In the genomic region with DNA sequence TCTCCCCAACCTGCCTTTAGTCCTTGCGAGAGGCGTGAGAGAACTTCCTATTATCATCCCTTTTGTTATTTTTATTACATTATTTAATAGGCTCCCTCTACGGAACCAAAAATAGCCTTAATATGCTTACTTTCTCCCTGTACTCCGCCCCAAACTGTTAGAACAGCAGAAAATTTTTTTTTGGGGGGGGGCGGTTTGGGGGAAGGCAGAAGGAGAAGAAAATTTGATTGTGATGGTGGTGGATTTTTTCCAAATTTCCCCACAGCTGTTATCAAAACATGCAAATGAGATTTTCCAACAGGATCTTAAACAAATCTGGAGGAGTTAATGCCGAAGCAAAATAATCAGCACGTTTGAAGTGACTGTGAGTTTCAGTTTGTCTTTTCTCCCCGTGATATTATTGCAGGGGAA, we compare ENCODE assay signal across 12 cellular contexts. TPM values are rescaled to one million over a fixed set of nuclear protein-coding genes. Genes with fewer than 3 reads are reported as not detected.
DNase-seq lines count a peak whose midpoint lies in the region; TF ChIP-seq lines count a peak whose summit lies in the region.
"Had no signal": no experiment of that assay in that cellular context is flagged by ENCODE, and none has a peak within 500 bp of the region (broad histone marks: within the 10 kb centered on the region; RNA-seq: fewer than 3 reads in every experiment).

No MANE protein-coding gene starts in this region.

- H3K9me3 ChIP-seq in HUES64 (ENCODE audit: insufficient read depth, low read depth, low read length) (no peaks in the 10 kb centered on the region), thymus (ENCODE audit: control insufficient read depth) (no peaks in the 10 kb centered on the region)

- H3K27me3 ChIP-seq in HUES64 (ENCODE audit: insufficient read depth, low read length) (peaks cover 97% of the 10 kb centered on the region), thymus (ENCODE audit: control insufficient read depth, insufficient read depth) (peaks cover 78% of the 10 kb centered on the region)

- H3K27me3 Mint-ChIP-seq in MCF 10A (ENCODE audit: insufficient read depth, unreplicated experiment), result peaks cover 18% of the 10 kb centered on the region

- no peak overlapping the region for H3K9ac ChIP-seq in HUES64 (ENCODE audit: low read depth, low read length)

- no peak overlapping the region for H3K27ac Mint-ChIP-seq in MCF 10A (ENCODE audit: low read depth, unreplicated experiment)
- H3K27ac Mint-ChIP-seq: stimulated activated naive CD8-positive, alpha-beta T cell treated with anti-CD3 and anti-CD28 coated beads, Interleukin-15, Interleukin-2, amounts not matched to agents 100 ng/mL and 50 ng/mL, for 24 hours had no signal

- H3K4me1 Mint-ChIP-seq in MCF 10A (ENCODE audit: insufficient read depth, unreplicated experiment), result peaks cover 6% of the 10 kb centered on the region

- H3K9me3 Mint-ChIP-seq in MCF 10A (ENCODE audit: unreplicated experiment), result no peaks in the 10 kb centered on the region
- H3K9me3 Mint-ChIP-seq: stimulated activated naive CD8-positive, alpha-beta T cell treated with anti-CD3 and anti-CD28 coated beads, Interleukin-15, Interleukin-2, amounts not matched to agents 100 ng/mL and 50 ng/mL, for 24 hours had no signal

- no peaks in the 10 kb centered on the region for H3K36me3 Mint-ChIP-seq in MCF 10A (ENCODE audit: insufficient read depth, unreplicated experiment)

- H3K4me1 ChIP-seq in HUES64 (ENCODE audit: insufficient read depth, low read length), result peaks cover 42% of the 10 kb centered on the region
- H3K4me1 ChIP-seq in thymus (ENCODE audit: control insufficient read depth, insufficient read depth, low read length), result no peaks in the 10 kb centered on the region

- no peak overlapping the region for H3K27ac ChIP-seq in HUES64 (ENCODE audit: low read depth, low read length)
- H3K27ac ChIP-seq in thymus (ENCODE audit: low read depth), result peak overlapping the region; percentile 49

- WGBS in HUES64, result 1% methylated on average over 6 of the region's 8 CpGs
- 10% methylated on average over 8 of the region's 8 CpGs for WGBS in thymus

- peak overlapping the region; percentile 61 for H3K4me3 Mint-ChIP-seq in MCF 10A (ENCODE audit: unreplicated experiment)
- H3K4me3 Mint-ChIP-seq: stimulated activated naive CD8-positive, alpha-beta T cell treated with anti-CD3 and anti-CD28 coated beads, Interleukin-15, Interleukin-2, amounts not matched to agents 100 ng/mL and 50 ng/mL, for 24 hours had no signal

- H3K36me3 ChIP-seq in HUES64 (ENCODE audit: insufficient read depth, low read length) (no peaks in the 10 kb centered on the region), thymus (ENCODE audit: control insufficient read depth, insufficient read depth) (no peaks in the 10 kb centered on the region)

- CTCF ChIA-PET in MCF 10A (lab: Yijun Ruan, JAX), result interaction anchor here (0.7 kb wide), 1 partner anchor 376 kb away, joined by 4 read pairs; no protein-coding TSS in a partner anchor

- DNase-seq in MCF 10A (ENCODE audit: unreplicated experiment) (no peak), left kidney (ENCODE audit: low read depth, low spot score) (peak; percentile 14), NCI-H82 treated with DMSO at 0.1 percent for 48 hours (lab: John Stamatoyannopoulos, UW; ENCODE audit: unreplicated experiment) (no peak), glomerular visceral epithelial cell (ENCODE audit: extremely low spot score) (no peak), HUDEP-2 (lab: John Stamatoyannopoulos, UW; ENCODE audit: unreplicated experiment in 76 of 76) (no peak)
- DNase-seq: cortex of kidney; left colon; stimulated activated CD4-positive, alpha-beta T cell treated with anti-CD3 and anti-CD28 coated beads, Interleukin-12 subunit alpha, Interleukin-12 subunit beta, amount 100 ng/mL, for 4 hours had no signal

- intact Hi-C loops in MCF 10A (cut with micrococcal nuclease), result no loop called here

- BruUV-seq in MCF 10A (replicated peaks; lab: Mats Ljungman, UMichigan), result no TSS peak

- POLR2A ChIA-PET in MCF 10A (lab: Yijun Ruan, JAX), result no interaction called here

- peak overlapping the region; percentile 63 for H3K4me3 ChIP-seq in HUES64 (ENCODE audit: low read length)
- H3K4me3 ChIP-seq in thymus (ENCODE audit: low read length), result no peak overlapping the region

- no peak for TF ChIP-seq CTCF in MCF 10A (IDR thresholded peaks at IDR 0.05; ENCODE audit: unreplicated experiment)

RNA-seq across cellular contexts. Expression of a gene that starts 1.4 kb away (rescaled TPM):
- 2.2 TPM for polyA plus RNA-seq in HUES64 (2013, experiment 1 of 2)
- polyA plus RNA-seq in HUES64 (2013, experiment 2 of 2), result 1.6 TPM
- not detected in 2 replicates for total RNA-seq in MCF 10A (2022)
- 18.3 TPM for polyA plus RNA-seq in thymus
- total RNA-seq: T-helper 1 cell treated with Interleukin-12 subunit alpha and Interleukin-12 subunit beta and Interleukin-4 antibody, amounts not matched to agents 30 ng/mL and 1 ng/mL, for 36 hours had no signal
